Comparison of ENCODE assay signal across 18 cellular contexts in the genomic region with DNA sequence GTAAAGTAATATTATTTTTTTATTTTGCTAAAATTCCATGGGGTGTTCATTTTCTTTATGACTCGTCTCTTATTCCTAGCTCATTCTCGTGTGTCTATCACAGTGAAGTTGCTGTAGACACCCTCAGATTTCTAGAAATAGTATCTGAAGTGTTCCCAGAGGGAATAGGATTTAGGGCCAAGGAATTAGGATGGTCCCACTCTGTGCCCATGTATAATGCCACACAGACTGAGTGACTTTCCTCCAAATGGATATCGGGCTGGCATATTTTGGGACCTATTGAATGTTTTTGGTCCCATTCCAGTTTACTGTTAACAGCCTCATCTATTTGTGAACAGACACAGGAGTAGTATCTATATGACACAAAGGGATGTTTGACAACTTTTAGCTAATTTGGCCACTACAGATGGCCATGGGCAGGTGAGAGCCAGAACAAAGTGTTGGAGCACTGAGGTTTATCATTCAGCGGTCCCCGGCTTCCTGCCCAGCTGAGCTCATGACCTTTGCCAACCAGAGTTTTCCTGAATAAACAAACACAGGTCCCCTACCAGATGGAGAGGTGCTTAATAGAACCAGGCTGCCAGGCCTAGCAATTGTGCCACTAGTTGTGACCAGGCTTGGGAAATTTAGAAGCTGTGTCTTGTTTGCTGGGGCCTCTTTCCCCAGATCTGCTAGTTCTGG. TPM values are rescaled to one million over a fixed set of nuclear protein-coding genes. Genes with fewer than 3 reads are reported as not detected.
A peak's percentile ranks its signal among the peaks of the same experiment; 100 is the strongest.
DNase-seq lines count a peak whose midpoint lies in the region; ATAC-seq and TF ChIP-seq lines count a peak whose summit lies in the region.
"Had no signal": no experiment of that assay in that cellular context is flagged by ENCODE, and none has a peak within 500 bp of the region (broad histone marks: within the 10 kb centered on the region; RNA-seq: fewer than 3 reads in every experiment).

No MANE protein-coding gene starts in this region.

- H2AK5ac ChIP-seq in mesenchymal stem cell (ENCODE audit: low read length, severe bottlenecking), result no peak overlapping the region

- no peak overlapping the region for H3K14ac ChIP-seq in mesenchymal stem cell (ENCODE audit: low read length in 2 of 2)

- H4K91ac ChIP-seq in mesenchymal stem cell (ENCODE audit: low read length), result no peak overlapping the region

- no peaks in the 10 kb centered on the region for H3K9me3 Mint-ChIP-seq in endothelial cell (ENCODE audit: unreplicated experiment)
- H3K9me3 Mint-ChIP-seq: central memory CD8-positive, alpha-beta T cell had no signal

- peaks cover 100% of the 10 kb centered on the region for H3K79me2 ChIP-seq in SK-N-SH (ENCODE audit: insufficient read depth)

- peaks cover 57% of the 10 kb centered on the region for H3K4me1 Mint-ChIP-seq in endothelial cell (ENCODE audit: unreplicated experiment)
- H3K4me1 Mint-ChIP-seq: central memory CD8-positive, alpha-beta T cell; T-helper 17 cell had no signal

- H3K36me3 ChIP-seq in SK-N-SH (replicated peaks in 1 of 2; ENCODE audit: control insufficient read depth in 1 of 2, insufficient read depth in 2 of 2, low read length in 1 of 2) (peaks cover 57 to 72% of the 10 kb centered on the region in 2 experiments), mesenchymal stem cell (ENCODE audit: control insufficient read depth in 1 of 2, insufficient read depth in 2 of 2, low read depth in 1 of 2, low read length in 2 of 2) (peaks cover 5 to 9% of the 10 kb centered on the region in 2 experiments), aorta (ENCODE audit: control insufficient read depth in 1 of 2, insufficient read depth in 2 of 2, low read length in 1 of 2) (no peaks in the 10 kb centered on the region)

- peak overlapping the region in 1 of 2 experiments; percentile 49 for H2BK12ac ChIP-seq in mesenchymal stem cell (ENCODE audit: low read length in 2 of 2)

- intact Hi-C loops in aorta (cut with DNase I) (loop anchor here in 1 of 2 donors (5.0 kb wide), 2 partner anchors 33 to 93 kb away; no protein-coding TSS in a partner anchor), lower leg skin (cut with DNase I; ENCODE audit: low total_unique reads) (no loop called here)

- POLR2A ChIA-PET in SK-N-SH (lab: Yijun Ruan, JAX), result interaction anchor here (0.5 kb wide), 1 partner anchor 380 kb away, joined by 6 read pairs; no protein-coding TSS in a partner anchor

- H3K4me3 Mint-ChIP-seq in endothelial cell (ENCODE audit: unreplicated experiment), result no peak overlapping the region
- H3K4me3 Mint-ChIP-seq: activated naive CD8-positive, alpha-beta T cell; central memory CD8-positive, alpha-beta T cell; T-helper 17 cell had no signal

- H3K36me3 Mint-ChIP-seq in endothelial cell (ENCODE audit: low read depth, unreplicated experiment), result peaks cover 21% of the 10 kb centered on the region
- H3K36me3 Mint-ChIP-seq: activated naive CD8-positive, alpha-beta T cell had no signal

- TF ChIP-seq RAD21 in SK-N-SH (IDR thresholded peaks at IDR 0.05; ENCODE audit: low read length), result no peak

- no peak overlapping the region for H3K27ac Mint-ChIP-seq in endothelial cell (ENCODE audit: unreplicated experiment)
- H3K27ac Mint-ChIP-seq: activated naive CD8-positive, alpha-beta T cell; progenitor cell of endocrine pancreas; T-helper 17 cell had no signal

- peak; percentile 36 for DNase-seq in SK-N-SH
- peak; percentile 87 to 95 for DNase-seq in dermis microvascular lymphatic vessel endothelial cell (ENCODE audit: low read depth in 2 of 2)
- DNase-seq in mesenchymal stem cell, result peak; percentile 24
- DNase-seq in aorta, result no peak
- DNase-seq in lower leg skin (ENCODE audit: low spot score in 2 of 2), result no peak
- no peak for DNase-seq in endothelial cell (ENCODE audit: low spot score)
- DNase-seq: GDM1, KG1, kidney glomerular epithelial cell, NCI-H1436 treated with DMSO at 0.1 percent for 48 hours, RPMI8226, T-helper 17 cell had no signal

- peaks cover 49% of the 10 kb centered on the region for H3F3A ChIP-seq in SK-N-SH (replicated peaks; ENCODE audit: insufficient read depth)

- H3K4me3 ChIP-seq in SK-N-SH (ENCODE audit: low read depth in 2 of 2, low read length in 1 of 2), result no peak overlapping the region
- no peak overlapping the region for H3K4me3 ChIP-seq in mesenchymal stem cell (ENCODE audit: insufficient read depth in 1 of 2, low read depth in 1 of 2, low read length in 2 of 2)
- no peak overlapping the region for H3K4me3 ChIP-seq in aorta (ENCODE audit: low read length in 2 of 2)
- H3K4me3 ChIP-seq in lower leg skin (ENCODE audit: low read depth, poor library complexity, severe bottlenecking), result no peak overlapping the region

- H3K4ac ChIP-seq in mesenchymal stem cell (ENCODE audit: low read depth in 1 of 2, low read length in 2 of 2), result peak overlapping the region; percentile 24 to 62

- ATAC-seq in SK-N-SH treated with all-trans-retinoic acid at 6 μM for 48 hours (no peak), aorta (ENCODE audit: low FRiP score) (no peak), HG02884 (IDR thresholded peaks at IDR 0.05; ENCODE audit: unreplicated experiment) (no peak)
- ATAC-seq: T-helper 17 cell had no signal

- TF ChIP-seq CTCF in SK-N-SH (IDR thresholded peaks at IDR 0.05), result no peak
- no peak for TF ChIP-seq CTCF in lower leg skin (IDR thresholded peaks at IDR 0.05)
- no peak for TF ChIP-seq CTCF in endothelial cell (IDR thresholded peaks at IDR 0.05; ENCODE audit: unreplicated experiment)

- no peak for TF ChIP-seq EP300 in SK-N-SH (IDR thresholded peaks at IDR 0.05; ENCODE audit: borderline replicate concordance in 1 of 2, low read depth in 1 of 2, low read length in 1 of 2)

- peaks cover 34% of the 10 kb centered on the region for H3K79me1 ChIP-seq in mesenchymal stem cell (replicated peaks; ENCODE audit: low read length, poor library complexity, severe bottlenecking)

- H3K23ac ChIP-seq in mesenchymal stem cell (ENCODE audit: low read length in 2 of 2), result no peak overlapping the region

- H3K9me2 ChIP-seq in SK-N-SH, result no peaks in the 10 kb centered on the region

- H3K27ac ChIP-seq in SK-N-SH (ENCODE audit: low read depth in 2 of 2, low read length in 1 of 2) (peak overlapping the region; percentile 64 to 83), mesenchymal stem cell (ENCODE audit: low read length, poor library complexity, severe bottlenecking) (no peak overlapping the region), aorta (ENCODE audit: low read depth in 1 of 2, low read length in 2 of 2) (peak overlapping the region; percentile 77 to 100)
- H3K27ac ChIP-seq: HL-60 had no signal

- no peak for TF ChIP-seq POLR2A in lower leg skin (IDR thresholded peaks at IDR 0.05)

- H3K27me3 Mint-ChIP-seq in endothelial cell (ENCODE audit: unreplicated experiment), result no peaks in the 10 kb centered on the region
- H3K27me3 Mint-ChIP-seq: progenitor cell of endocrine pancreas had no signal

- peaks cover 50 to 74% of the 10 kb centered on the region in 2 experiments for H3K4me1 ChIP-seq in SK-N-SH (ENCODE audit: control insufficient read depth in 1 of 2, insufficient read depth in 2 of 2, low read depth in 1 of 2, low read length in 1 of 2)
- peaks cover 11% of the 10 kb centered on the region for H3K4me1 ChIP-seq in mesenchymal stem cell (ENCODE audit: control insufficient read depth, insufficient read depth, low read depth, low read length)
- H3K4me1 ChIP-seq in aorta (ENCODE audit: control insufficient read depth in 1 of 2, insufficient read depth in 2 of 2, low read length in 2 of 2), result peaks cover 20 to 37% of the 10 kb centered on the region in 2 donors

- H3K27me3 ChIP-seq in SK-N-SH (ENCODE audit: insufficient read depth) (no peaks in the 10 kb centered on the region), mesenchymal stem cell (ENCODE audit: control insufficient read depth in 1 of 2, insufficient read depth in 1 of 2, low read length in 2 of 2) (no peaks in the 10 kb centered on the region), aorta (ENCODE audit: control insufficient read depth in 1 of 2, insufficient read depth in 2 of 2, low read length in 1 of 2) (no peaks in the 10 kb centered on the region)

- H2BK5ac ChIP-seq in mesenchymal stem cell (ENCODE audit: low read depth, low read length, poor library complexity, severe bottlenecking), result no peak overlapping the region

- peak overlapping the region in 1 of 2 experiments; percentile 10 for H3K18ac ChIP-seq in mesenchymal stem cell (ENCODE audit: low read depth in 1 of 2, low read length in 2 of 2)

- H3K4me2 ChIP-seq in SK-N-SH (no peak overlapping the region; the same call in 1 of the 2 replicates), mesenchymal stem cell (ENCODE audit: low read length, poor library complexity, severe bottlenecking) (no peak overlapping the region)

- H4K8ac ChIP-seq in mesenchymal stem cell (ENCODE audit: low read length), result no peak overlapping the region

- WGBS in SK-N-SH (ENCODE audit: low lambda C conversion rate), result 80% methylated on average over 3 of the region's 5 CpGs
- 87% methylated on average over 3 of the region's 5 CpGs for WGBS in mesenchymal stem cell
- 2 to 7% methylated on average over 5 of the region's 5 CpGs for whole genome bisulfite sequencing in aorta, 2 donors
- WGBS in lower leg skin, 2 donors, result 70 to 75% methylated on average over 5 of the region's 5 CpGs

- no peak overlapping the region for H2BK15ac ChIP-seq in mesenchymal stem cell (ENCODE audit: low read depth, poor library complexity, severe bottlenecking)

- H2AFZ ChIP-seq in SK-N-SH (ENCODE audit: low read depth) (no peak overlapping the region), mesenchymal stem cell (ENCODE audit: low read depth, low read length) (no peak overlapping the region)

- CTCF ChIA-PET in SK-N-SH (lab: Yijun Ruan, JAX), result interaction anchor here (0.9 to 1.1 kb wide), 2 partner anchors 12 to 13 kb away, joined by 3 read pairs; no protein-coding TSS in a partner anchor

- H3K9ac ChIP-seq in SK-N-SH (no peak overlapping the region), mesenchymal stem cell (ENCODE audit: low read length) (peak overlapping the region; percentile 2)

- peaks cover 100% of the 10 kb centered on the region for H4K20me1 ChIP-seq in SK-N-SH (ENCODE audit: insufficient read depth)

- H3K9me3 ChIP-seq in SK-N-SH, result no peaks in the 10 kb centered on the region
- H3K9me3 ChIP-seq in mesenchymal stem cell (ENCODE audit: control insufficient read depth, low read length), result no peaks in the 10 kb centered on the region
- no peaks in the 10 kb centered on the region for H3K9me3 ChIP-seq in aorta (ENCODE audit: control insufficient read depth, low read length)

- peak overlapping the region; percentile 3 for H2BK120ac ChIP-seq in mesenchymal stem cell (ENCODE audit: low read depth, low read length)

TF ChIP-seq in SK-N-SH, 30 proteins besides CTCF, POLR2A, EP300 and RAD21 (continues in another document):
- TF ChIP-seq TAF1 (IDR thresholded peaks at IDR 0.05; ENCODE audit: borderline replicate concordance, low read depth, low read length), result no peak

RNA-seq across cellular contexts. Expression of gene MAP1B, which starts 46.9 kb away (rescaled TPM):
- polyA plus RNA-seq in SK-N-SH (2012; rRNA removed) (47.5 and 48.5 TPM in 2 replicates), aorta (10 to 100 TPM; 27.2 to 66.5 TPM)
- polyA plus RNA-seq in SK-N-SH (2012; cell fraction: cytosol; rRNA removed), result 59.8 and 60.6 TPM in 2 replicates
- polyA plus RNA-seq in SK-N-SH (2012; cell fraction: nucleus; rRNA removed), result 69.5 and 70.5 TPM in 2 replicates
- total RNA-seq in dermis microvascular lymphatic vessel endothelial cell (39.3 and 40.0 TPM in 2 replicates), aorta (100 to 1,000 TPM; 382 to 754 TPM), lower leg skin (100 to 1,000 TPM in 1 of 4 donors, 10 to 100 TPM in 3; 26.3 to 218 (median 73.9) TPM), endothelial cell (ENCODE audit: unreplicated experiment) (251 TPM)
- polyA plus RNA-seq in mesenchymal stem cell (2013, experiment 1 of 2), result 39.4 TPM
- 35.3 TPM for polyA plus RNA-seq in mesenchymal stem cell (2013, experiment 2 of 2)

Comparison
In these comparisons a context has a peak if more than half of its experiments do, and no peak if none do; other contexts are left out.
1. DNase-seq: peak in SK-N-SH (single experiment), dermis microvascular lymphatic vessel endothelial cell (2 of 2) and mesenchymal stem cell (single experiment); none in aorta (0 of 2), lower leg skin (0 of 2) and endothelial cell (single experiment).